3 cellular contexts compared by ENCODE assay signal in the genomic region with DNA sequence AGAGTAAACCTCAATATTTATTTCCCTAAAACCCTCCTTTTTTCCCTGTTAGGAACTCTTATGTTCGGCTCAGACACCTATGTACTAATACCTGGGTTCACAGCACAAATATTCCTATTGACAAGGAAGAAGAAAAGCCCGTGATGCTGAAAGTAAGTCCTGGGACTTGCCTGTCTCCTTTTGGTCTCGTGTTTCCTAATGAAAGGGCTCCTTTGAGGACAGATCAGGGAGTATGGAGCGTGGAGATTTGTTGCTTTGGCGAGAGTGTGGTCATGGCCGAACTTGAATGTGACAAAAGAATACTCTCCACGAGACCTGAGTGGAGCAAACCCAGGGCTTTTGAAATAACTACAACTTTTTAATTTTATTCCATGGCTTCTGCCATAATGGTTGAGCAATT.
"Had no signal": no experiment of that assay in that cellular context is flagged by ENCODE, and none has a peak within 500 bp of the region (broad histone marks: within the 10 kb centered on the region; RNA-seq: fewer than 3 reads in every experiment).

No MANE protein-coding gene starts in this region.

- DNase-seq: GDM1, GF-D8 had no signal

- ATAC-seq: GM12878 had no signal

- H3K4me3 ChIP-seq: GM12878 had no signal
